17 cellular contexts compared by ENCODE assay signal in the genomic region with DNA sequence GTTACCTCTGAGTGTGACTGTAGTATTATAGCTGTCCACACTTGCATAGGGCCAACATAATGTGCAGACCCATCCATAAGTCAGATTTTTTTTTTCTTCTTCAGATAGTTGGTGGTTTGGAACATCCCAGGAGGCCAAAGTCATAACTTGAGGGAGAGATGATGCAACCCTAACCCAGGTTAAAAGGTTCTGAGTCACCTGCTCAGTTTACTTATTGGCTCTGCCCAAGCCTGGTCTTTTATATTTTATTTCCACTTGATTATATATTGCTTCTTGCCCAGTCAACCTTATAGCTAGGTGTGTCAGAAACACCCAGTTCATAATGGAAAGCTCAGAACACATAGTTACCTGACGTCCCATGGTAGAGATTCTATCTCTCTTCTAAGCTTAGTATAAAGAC.
"Had no signal": no experiment of that assay in that cellular context is flagged by ENCODE, and none has a peak within 500 bp of the region (broad histone marks: within the 10 kb centered on the region; RNA-seq: fewer than 3 reads in every experiment).

No MANE protein-coding gene starts in this region.

- ATAC-seq: foreskin keratinocyte; heart left ventricle; left lobe of liver; mucosa of descending colon; naive thymus-derived CD8-positive, alpha-beta T cell; psoas muscle; sciatic nerve had no signal

- H3K4me3 ChIP-seq: heart left ventricle, mucosa of descending colon, psoas muscle, spleen, suprapubic skin, thyroid gland had no signal

- DNase-seq: effector memory CD4-positive, alpha-beta T cell; heart left ventricle; hippocampal formation; mucosa of descending colon; naive thymus-derived CD8-positive, alpha-beta T cell; psoas muscle; spleen; stimulated activated CD4-positive, alpha-beta T cell treated with anti-CD3 and anti-CD28 coated beads, Interleukin-15, amount 100 ng/mL, for 24 hours; stimulated activated CD4-positive, alpha-beta T cell treated with anti-CD3 and anti-CD28 coated beads, Interleukin-1b, Interleukin-23, amount 100 ng/mL, for 48 hours; stimulated activated CD4-positive, alpha-beta T cell treated with anti-CD3 and anti-CD28 coated beads, Interleukin-4, amount 100 ng/mL, for 4 hours; stimulated activated naive CD4-positive, alpha-beta T cell; thyroid gland had no signal

- H3K9me3 ChIP-seq: mucosa of descending colon, neutrophil, spleen, suprapubic skin, thyroid gland had no signal

- H3K27me3 ChIP-seq: heart left ventricle, neutrophil, suprapubic skin, thyroid gland had no signal

- H3K36me3 ChIP-seq: heart left ventricle, neutrophil, spleen, suprapubic skin, thyroid gland had no signal

- H3K4me1 ChIP-seq: foreskin keratinocyte, heart left ventricle, psoas muscle, spleen, suprapubic skin, thyroid gland had no signal

- H3K27ac ChIP-seq: foreskin keratinocyte, heart left ventricle, neutrophil, psoas muscle, spleen, suprapubic skin, thyroid gland had no signal
